1 cellular context compared by ENCODE assay signal in the genomic region with DNA sequence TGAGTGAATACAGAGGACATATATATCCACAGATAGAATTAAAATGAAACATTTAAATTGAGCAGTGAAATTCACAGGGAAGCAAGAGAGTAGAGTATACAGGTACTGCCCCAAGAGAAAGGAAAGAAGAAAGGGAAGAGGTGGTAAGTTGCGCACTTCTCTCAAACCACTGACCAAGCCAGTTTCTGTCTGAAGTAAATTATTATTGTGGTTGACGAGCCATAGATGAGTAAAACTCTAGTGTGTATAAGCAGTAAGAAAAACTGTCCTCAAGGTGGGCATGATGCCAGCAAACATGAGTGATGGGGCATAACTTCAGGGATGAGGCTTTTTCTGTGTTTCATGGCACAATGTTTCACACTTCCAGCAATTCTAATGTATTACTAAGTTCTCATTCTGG.
TF ChIP-seq lines count a peak whose summit lies in the region.

No MANE protein-coding gene starts in this region.

TF ChIP-seq in SK-N-SH treated with all-trans-retinoic acid at 6 μM for 48 hours, 23 proteins besides CTCF, POLR2A, EP300 and RAD21 (continued from another document):
- TF ChIP-seq, protein P1, sequence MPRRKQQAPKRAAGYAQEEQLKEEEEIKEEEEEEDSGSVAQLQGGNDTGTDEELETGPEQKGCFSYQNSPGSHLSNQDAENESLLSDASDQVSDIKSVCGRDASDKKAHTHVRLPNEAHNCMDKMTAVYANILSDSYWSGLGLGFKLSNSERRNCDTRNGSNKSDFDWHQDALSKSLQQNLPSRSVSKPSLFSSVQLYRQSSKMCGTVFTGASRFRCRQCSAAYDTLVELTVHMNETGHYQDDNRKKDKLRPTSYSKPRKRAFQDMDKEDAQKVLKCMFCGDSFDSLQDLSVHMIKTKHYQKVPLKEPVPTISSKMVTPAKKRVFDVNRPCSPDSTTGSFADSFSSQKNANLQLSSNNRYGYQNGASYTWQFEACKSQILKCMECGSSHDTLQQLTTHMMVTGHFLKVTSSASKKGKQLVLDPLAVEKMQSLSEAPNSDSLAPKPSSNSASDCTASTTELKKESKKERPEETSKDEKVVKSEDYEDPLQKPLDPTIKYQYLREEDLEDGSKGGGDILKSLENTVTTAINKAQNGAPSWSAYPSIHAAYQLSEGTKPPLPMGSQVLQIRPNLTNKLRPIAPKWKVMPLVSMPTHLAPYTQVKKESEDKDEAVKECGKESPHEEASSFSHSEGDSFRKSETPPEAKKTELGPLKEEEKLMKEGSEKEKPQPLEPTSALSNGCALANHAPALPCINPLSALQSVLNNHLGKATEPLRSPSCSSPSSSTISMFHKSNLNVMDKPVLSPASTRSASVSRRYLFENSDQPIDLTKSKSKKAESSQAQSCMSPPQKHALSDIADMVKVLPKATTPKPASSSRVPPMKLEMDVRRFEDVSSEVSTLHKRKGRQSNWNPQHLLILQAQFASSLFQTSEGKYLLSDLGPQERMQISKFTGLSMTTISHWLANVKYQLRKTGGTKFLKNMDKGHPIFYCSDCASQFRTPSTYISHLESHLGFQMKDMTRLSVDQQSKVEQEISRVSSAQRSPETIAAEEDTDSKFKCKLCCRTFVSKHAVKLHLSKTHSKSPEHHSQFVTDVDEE (CRISPR knock-in tag; IDR thresholded peaks at IDR 0.05): no peak
- no peak for TF ChIP-seq ZC3H10 (CRISPR knock-in tag; IDR thresholded peaks at IDR 0.05)
- no peak for TF ChIP-seq ESRRG (CRISPR knock-in tag; IDR thresholded peaks at IDR 0.05)
- TF ChIP-seq, protein P2, sequence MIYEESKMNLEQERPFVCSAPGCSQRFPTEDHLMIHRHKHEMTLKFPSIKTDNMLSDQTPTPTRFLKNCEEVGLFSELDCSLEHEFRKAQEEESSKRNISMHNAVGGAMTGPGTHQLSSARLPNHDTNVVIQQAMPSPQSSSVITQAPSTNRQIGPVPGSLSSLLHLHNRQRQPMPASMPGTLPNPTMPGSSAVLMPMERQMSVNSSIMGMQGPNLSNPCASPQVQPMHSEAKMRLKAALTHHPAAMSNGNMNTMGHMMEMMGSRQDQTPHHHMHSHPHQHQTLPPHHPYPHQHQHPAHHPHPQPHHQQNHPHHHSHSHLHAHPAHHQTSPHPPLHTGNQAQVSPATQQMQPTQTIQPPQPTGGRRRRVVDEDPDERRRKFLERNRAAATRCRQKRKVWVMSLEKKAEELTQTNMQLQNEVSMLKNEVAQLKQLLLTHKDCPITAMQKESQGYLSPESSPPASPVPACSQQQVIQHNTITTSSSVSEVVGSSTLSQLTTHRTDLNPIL (CRISPR knock-in tag; IDR thresholded peaks at IDR 0.05; ENCODE audit: low read depth): no peak
- no peak for TF ChIP-seq SNAI2 (CRISPR knock-in tag; IDR thresholded peaks at IDR 0.05)
- no peak for TF ChIP-seq OSR1 (CRISPR knock-in tag; IDR thresholded peaks at IDR 0.05)
- TF ChIP-seq TCF4 (CRISPR knock-in tag; IDR thresholded peaks at IDR 0.05; ENCODE audit: borderline replicate concordance): no peak
- no peak for TF ChIP-seq ZNF565 (CRISPR knock-in tag; conservative IDR thresholded peaks at IDR 0.05; ENCODE audit: low read depth)
- TF ChIP-seq ZFP3 (CRISPR knock-in tag; IDR thresholded peaks at IDR 0.05): no peak
- no peak for TF ChIP-seq ZNF8 (CRISPR knock-in tag; IDR thresholded peaks at IDR 0.05)
- TF ChIP-seq GLIS3 (CRISPR knock-in tag; IDR thresholded peaks at IDR 0.05): no peak
- no peak for TF ChIP-seq RARB (CRISPR knock-in tag; IDR thresholded peaks at IDR 0.05)
- no peak for TF ChIP-seq BACH2 (CRISPR knock-in tag; IDR thresholded peaks at IDR 0.05; ENCODE audit: borderline replicate concordance)
- no peak for TF ChIP-seq PPARA (CRISPR knock-in tag; IDR thresholded peaks at IDR 0.05; ENCODE audit: borderline replicate concordance)
